Comparison of ENCODE assay signal across 1 cellular context in genomic region chr7:91068136-91068795, GRCh38.
TF ChIP-seq lines count a peak whose summit lies in the region.

No MANE protein-coding gene starts in this region.

TF ChIP-seq in WTC11, 78 proteins besides CTCF, POLR2A, EP300 and RAD21 (continued from another document):
- TF ChIP-seq ZNF425 (CRISPR knock-in tag; conservative IDR thresholded peaks at IDR 0.05) (no peak), PRRX2 (CRISPR knock-in tag; IDR thresholded peaks at IDR 0.05) (no peak), ZNF232 (CRISPR knock-in tag; IDR thresholded peaks at IDR 0.05) (no peak)
